Comparison of ENCODE assay signal across 12 cellular contexts in genomic region chr11:85318573-85318972, GRCh38.
"Had no signal": no experiment of that assay in that cellular context is flagged by ENCODE, and none has a peak within 500 bp of the region (broad histone marks: within the 10 kb centered on the region; RNA-seq: fewer than 3 reads in every experiment).

No MANE protein-coding gene starts in this region.

- H3K4me3 Mint-ChIP-seq: activated T-cell treated with anti-CD3 and anti-CD28 coated beads, Interleukin-2, amount 50 U/mL, for 4 hours; stimulated activated naive CD8-positive, alpha-beta T cell treated with anti-CD3 and anti-CD28 coated beads, Interleukin-15, amount 100 ng/mL, for 72 hours; type B pancreatic cell had no signal

- ATAC-seq: activated naive CD4-positive, alpha-beta T cell treated with anti-CD3 and anti-CD28 coated beads, Interleukin-2, amount 50 U/mL, for 72 hours; activated T-cell treated with anti-CD3 and anti-CD28 coated beads, Interleukin-2, amount 50 U/mL, for 4 hours; esophagus mucosa; stimulated activated naive CD8-positive, alpha-beta T cell treated with anti-CD3 and anti-CD28 coated beads, Interleukin-15, amount 100 ng/mL, for 72 hours had no signal

- H3K27me3 ChIP-seq: colonic mucosa, ovary had no signal

- H3K27ac ChIP-seq: colonic mucosa, ovary, VCaP had no signal

- H3K36me3 Mint-ChIP-seq: activated naive CD4-positive, alpha-beta T cell treated with anti-CD3 and anti-CD28 coated beads, Interleukin-2, amount 50 U/mL, for 72 hours; type B pancreatic cell had no signal

- H3K27me3 Mint-ChIP-seq: stimulated activated naive CD8-positive, alpha-beta T cell treated with anti-CD3 and anti-CD28 coated beads, Interleukin-15, amount 100 ng/mL, for 72 hours; type B pancreatic cell had no signal

- H3K9me3 Mint-ChIP-seq: activated naive CD4-positive, alpha-beta T cell treated with anti-CD3 and anti-CD28 coated beads, Interleukin-2, amount 50 U/mL, for 72 hours; type B pancreatic cell had no signal

- H3K4me1 ChIP-seq: colonic mucosa had no signal

- H3K36me3 ChIP-seq: colonic mucosa, ovary had no signal

- H3K9me3 ChIP-seq: colonic mucosa, ovary had no signal

- DNase-seq: activated CD4-positive, alpha-beta T cell treated with anti-CD3 and anti-CD28 coated beads, Interleukin-2, amount 50 U/mL, for 48 hours; activated effector memory CD4-positive, alpha-beta T cell treated with anti-CD3 and anti-CD28 coated beads, Interleukin-2, amount 50 U/mL, for 16 hours; activated T-cell treated with anti-CD3 and anti-CD28 coated beads, Interleukin-2, amount 50 U/mL, for 4 hours; colonic mucosa; islet precursor cell; ovary; stimulated activated CD4-positive, alpha-beta T cell treated with anti-CD3 and anti-CD28 coated beads, Interleukin-1b, Interleukin-23, amount 100 ng/mL, for 48 hours; stimulated activated naive CD8-positive, alpha-beta T cell treated with anti-CD3 and anti-CD28 coated beads, Interleukin-15, amount 100 ng/mL, for 72 hours had no signal

- H3K4me3 ChIP-seq: colonic mucosa, ovary had no signal

- H3K27ac Mint-ChIP-seq: activated naive CD4-positive, alpha-beta T cell treated with anti-CD3 and anti-CD28 coated beads, Interleukin-2, amount 50 U/mL, for 72 hours; stimulated activated naive CD8-positive, alpha-beta T cell treated with anti-CD3 and anti-CD28 coated beads, Interleukin-15, amount 100 ng/mL, for 72 hours; type B pancreatic cell had no signal

- H3K4me1 Mint-ChIP-seq: stimulated activated naive CD8-positive, alpha-beta T cell treated with anti-CD3 and anti-CD28 coated beads, Interleukin-15, amount 100 ng/mL, for 72 hours had no signal
